21 cellular contexts compared by ENCODE assay signal in genomic region chrX:129461801-129462456, GRCh38.
"Had no signal": no experiment of that assay in that cellular context is flagged by ENCODE, and none has a peak within 500 bp of the region (broad histone marks: within the 10 kb centered on the region; RNA-seq: fewer than 3 reads in every experiment).

No MANE protein-coding gene starts in this region.

- H3K27ac Mint-ChIP-seq: activated CD4-positive, alpha-beta T cell treated with anti-CD3 and anti-CD28 coated beads for 36 hours; activated CD8-positive, alpha-beta memory T cell treated with anti-CD3 and anti-CD28 coated beads, Interleukin-2, amount 10 ng/mL, durations not matched to agents 7 days and 5 days; activated CD8-positive, alpha-beta T cell treated with anti-CD3 and anti-CD28 coated beads, Interleukin-2, amount 10 ng/mL, durations not matched to agents 7 days and 5 days; activated naive CD4-positive, alpha-beta T cell treated with anti-CD3 and anti-CD28 coated beads, Interleukin-2, amount 50 U/mL, for 72 hours; activated T-cell treated with anti-CD3 and anti-CD28 coated beads, Interleukin-2, amount 50 U/mL, for 72 hours; naive B cell had no signal

- H3K4me3 ChIP-seq: gastrocnemius medialis, left ventricle myocardium inferior, testis, transverse colon, uterus had no signal

- H3K9me3 Mint-ChIP-seq: activated naive CD4-positive, alpha-beta T cell treated with anti-CD3 and anti-CD28 coated beads, Interleukin-2, amount 50 U/mL, for 72 hours; activated T-cell treated with anti-CD3 and anti-CD28 coated beads, Interleukin-2, amount 50 U/mL, for 72 hours; naive B cell had no signal

- H3K36me3 ChIP-seq: gastrocnemius medialis, transverse colon, uterus had no signal

- H3K4me1 ChIP-seq: gastrocnemius medialis, left ventricle myocardium inferior, testis, transverse colon, uterus had no signal

- H3K27me3 Mint-ChIP-seq: activated CD4-positive, alpha-beta T cell treated with anti-CD3 and anti-CD28 coated beads for 36 hours; activated CD8-positive, alpha-beta memory T cell treated with anti-CD3 and anti-CD28 coated beads, Interleukin-2, amount 10 ng/mL, durations not matched to agents 7 days and 5 days had no signal

- H3K27me3 ChIP-seq: gastrocnemius medialis, testis, transverse colon, uterus had no signal

- H3K36me3 Mint-ChIP-seq: activated CD8-positive, alpha-beta memory T cell treated with anti-CD3 and anti-CD28 coated beads, Interleukin-2, amount 10 ng/mL, durations not matched to agents 7 days and 5 days; activated naive CD4-positive, alpha-beta T cell treated with anti-CD3 and anti-CD28 coated beads, Interleukin-2, amount 50 U/mL, for 72 hours; naive B cell had no signal

- H3K4me3 Mint-ChIP-seq: activated CD4-positive, alpha-beta T cell treated with anti-CD3 and anti-CD28 coated beads for 36 hours; activated CD8-positive, alpha-beta memory T cell treated with anti-CD3 and anti-CD28 coated beads, Interleukin-2, amount 10 ng/mL, durations not matched to agents 7 days and 5 days; activated CD8-positive, alpha-beta T cell treated with anti-CD3 and anti-CD28 coated beads, Interleukin-2, amount 10 ng/mL, durations not matched to agents 7 days and 5 days; activated T-cell treated with anti-CD3 and anti-CD28 coated beads, Interleukin-2, amount 50 U/mL, for 72 hours; naive B cell had no signal

- H3K9me3 ChIP-seq: gastrocnemius medialis, left ventricle myocardium inferior, testis, transverse colon, uterus had no signal

- H3K4me1 Mint-ChIP-seq: activated CD4-positive, alpha-beta T cell treated with anti-CD3 and anti-CD28 coated beads for 36 hours; activated CD8-positive, alpha-beta memory T cell treated with anti-CD3 and anti-CD28 coated beads, Interleukin-2, amount 10 ng/mL, durations not matched to agents 7 days and 5 days; naive B cell had no signal

- H3K27ac ChIP-seq: gastrocnemius medialis, left ventricle myocardium inferior, testis, transverse colon, uterus had no signal

- DNase-seq: activated CD4-positive, alpha-beta T cell treated with anti-CD3 and anti-CD28 coated beads for 36 hours; activated CD4-positive, CD25-positive, alpha-beta regulatory T cell; activated CD8-positive, alpha-beta memory T cell treated with anti-CD3 and anti-CD28 coated beads, Interleukin-2, amount 10 ng/mL, durations not matched to agents 7 days and 5 days; activated CD8-positive, alpha-beta T cell treated with anti-CD3 and anti-CD28 coated beads, Interleukin-2, amount 10 ng/mL, durations not matched to agents 7 days and 5 days; activated naive CD4-positive, alpha-beta T cell; activated T-cell treated with anti-CD3 and anti-CD28 coated beads, Interleukin-2, amount 50 U/mL, for 72 hours; dermis blood vessel endothelial cell; effector CD8-positive, alpha-beta T cell; gastrocnemius medialis; glutamatergic neuron; islet precursor cell; left ventricle myocardium inferior; naive B cell; occipital lobe; posterior cingulate gyrus; right cardiac atrium; stimulated activated naive CD4-positive, alpha-beta T cell; testis; transverse colon; uterus had no signal

- ATAC-seq: activated CD4-positive, alpha-beta T cell treated with anti-CD3 and anti-CD28 coated beads for 36 hours; activated CD8-positive, alpha-beta memory T cell treated with anti-CD3 and anti-CD28 coated beads, Interleukin-2, amount 10 ng/mL, durations not matched to agents 7 days and 5 days; activated CD8-positive, alpha-beta T cell treated with anti-CD3 and anti-CD28 coated beads, Interleukin-2, amount 10 ng/mL, durations not matched to agents 7 days and 5 days; activated T-cell treated with anti-CD3 and anti-CD28 coated beads, Interleukin-2, amount 50 U/mL, for 72 hours; gastrocnemius medialis; right cardiac atrium had no signal
